ENCODE assay signal across 1 cellular context in genomic region chr7:1134951-1135350, GRCh38.
TF ChIP-seq lines count a peak whose summit lies in the region.

No MANE protein-coding gene starts in this region.

TF ChIP-seq in WTC11, 78 proteins besides CTCF, POLR2A, EP300 and RAD21:
- TF ChIP-seq, protein P1, sequence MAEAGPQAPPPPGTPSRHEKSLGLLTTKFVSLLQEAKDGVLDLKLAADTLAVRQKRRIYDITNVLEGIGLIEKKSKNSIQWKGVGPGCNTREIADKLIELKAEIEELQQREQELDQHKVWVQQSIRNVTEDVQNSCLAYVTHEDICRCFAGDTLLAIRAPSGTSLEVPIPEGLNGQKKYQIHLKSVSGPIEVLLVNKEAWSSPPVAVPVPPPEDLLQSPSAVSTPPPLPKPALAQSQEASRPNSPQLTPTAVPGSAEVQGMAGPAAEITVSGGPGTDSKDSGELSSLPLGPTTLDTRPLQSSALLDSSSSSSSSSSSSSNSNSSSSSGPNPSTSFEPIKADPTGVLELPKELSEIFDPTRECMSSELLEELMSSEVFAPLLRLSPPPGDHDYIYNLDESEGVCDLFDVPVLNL (CRISPR knock-in tag; IDR thresholded peaks at IDR 0.05; ENCODE audit: borderline replicate concordance, low read depth) = no peak
- TF ChIP-seq ZNF317 (CRISPR knock-in tag; IDR thresholded peaks at IDR 0.05; ENCODE audit: borderline replicate concordance, low read depth) (no peak), GTF2I (CRISPR knock-in tag; conservative IDR thresholded peaks at IDR 0.05) (no peak), SOX15 (CRISPR knock-in tag; IDR thresholded peaks at IDR 0.05) (no peak), RORB (CRISPR knock-in tag; IDR thresholded peaks at IDR 0.05) (no peak), NFATC4 (CRISPR knock-in tag; IDR thresholded peaks at IDR 0.05) (no peak), ZNF532 (CRISPR knock-in tag; IDR thresholded peaks at IDR 0.05; ENCODE audit: borderline replicate concordance) (no peak), NR3C1 (CRISPR knock-in tag; conservative IDR thresholded peaks at IDR 0.05; ENCODE audit: low read depth) (no peak), CBFB (CRISPR knock-in tag; IDR thresholded peaks at IDR 0.05; ENCODE audit: low read depth) (no peak), TEAD1 (CRISPR knock-in tag; IDR thresholded peaks at IDR 0.05) (no peak)
- TF ChIP-seq, protein P2, sequence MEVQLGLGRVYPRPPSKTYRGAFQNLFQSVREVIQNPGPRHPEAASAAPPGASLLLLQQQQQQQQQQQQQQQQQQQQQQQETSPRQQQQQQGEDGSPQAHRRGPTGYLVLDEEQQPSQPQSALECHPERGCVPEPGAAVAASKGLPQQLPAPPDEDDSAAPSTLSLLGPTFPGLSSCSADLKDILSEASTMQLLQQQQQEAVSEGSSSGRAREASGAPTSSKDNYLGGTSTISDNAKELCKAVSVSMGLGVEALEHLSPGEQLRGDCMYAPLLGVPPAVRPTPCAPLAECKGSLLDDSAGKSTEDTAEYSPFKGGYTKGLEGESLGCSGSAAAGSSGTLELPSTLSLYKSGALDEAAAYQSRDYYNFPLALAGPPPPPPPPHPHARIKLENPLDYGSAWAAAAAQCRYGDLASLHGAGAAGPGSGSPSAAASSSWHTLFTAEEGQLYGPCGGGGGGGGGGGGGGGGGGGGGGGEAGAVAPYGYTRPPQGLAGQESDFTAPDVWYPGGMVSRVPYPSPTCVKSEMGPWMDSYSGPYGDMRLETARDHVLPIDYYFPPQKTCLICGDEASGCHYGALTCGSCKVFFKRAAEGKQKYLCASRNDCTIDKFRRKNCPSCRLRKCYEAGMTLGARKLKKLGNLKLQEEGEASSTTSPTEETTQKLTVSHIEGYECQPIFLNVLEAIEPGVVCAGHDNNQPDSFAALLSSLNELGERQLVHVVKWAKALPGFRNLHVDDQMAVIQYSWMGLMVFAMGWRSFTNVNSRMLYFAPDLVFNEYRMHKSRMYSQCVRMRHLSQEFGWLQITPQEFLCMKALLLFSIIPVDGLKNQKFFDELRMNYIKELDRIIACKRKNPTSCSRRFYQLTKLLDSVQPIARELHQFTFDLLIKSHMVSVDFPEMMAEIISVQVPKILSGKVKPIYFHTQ (CRISPR knock-in tag; IDR thresholded peaks at IDR 0.05) = no peak
